Comparison of ENCODE assay signal across 7 cellular contexts in genomic region chr7:105336009-105336408, GRCh38. TPM values are rescaled to one million over a fixed set of nuclear protein-coding genes. Genes with fewer than 3 reads are reported as not detected.
DNase-seq lines count a peak whose midpoint lies in the region; ATAC-seq, FAIRE-seq and TF ChIP-seq lines count a peak whose summit lies in the region.

No MANE protein-coding gene starts in this region.

- no peaks in the 10 kb centered on the region for H3K9me1 ChIP-seq in endothelial cell of umbilical vein (replicated peaks; ENCODE audit: control insufficient read depth, extremely low read depth, insufficient read depth, low read length)

- H3K27me3 ChIP-seq in endothelial cell of umbilical vein (ENCODE audit: control insufficient read depth in 2 of 2, insufficient read depth in 2 of 2, low read length in 2 of 2) (no peaks in the 10 kb centered on the region), gastrocnemius medialis (no peaks in the 10 kb centered on the region)

- POLR2A ChIA-PET in endothelial cell of umbilical vein (lab: Charles Lee), result no interaction called here

- no peak overlapping the region for H3K9ac ChIP-seq in endothelial cell of umbilical vein (replicated peaks; ENCODE audit: extremely low read depth, insufficient read depth, low read length)

- H3K9me3 ChIP-seq in endothelial cell of umbilical vein (replicated peaks; ENCODE audit: control insufficient read depth, insufficient read depth, low read length), result no peaks in the 10 kb centered on the region
- no peaks in the 10 kb centered on the region for H3K9me3 ChIP-seq in gastrocnemius medialis

- DNase-seq in GM12864 (ENCODE audit: low read depth), result no peak
- DNase-seq in NCI-H69 (lab: John Stamatoyannopoulos, UW), result peak; percentile 19
- peak; percentile 35 for DNase-seq in endothelial cell of umbilical vein (ENCODE audit: low read depth, low spot score)
- DNase-seq in gastrocnemius medialis, result no peak
- no peak for DNase-seq in left lobe of liver (ENCODE audit: low spot score)
- DNase-seq in central memory CD4-positive, alpha-beta T cell, result no peak

- no peak for FAIRE-seq in endothelial cell of umbilical vein (lab: Jason Lieb, UNC)

- ATAC-seq in gastrocnemius medialis (no peak), GM18520 (IDR thresholded peaks at IDR 0.05; ENCODE audit: unreplicated experiment) (no peak), left lobe of liver (no peak)

- no peak overlapping the region for H3K4me3 ChIP-seq in GM12864 (ENCODE audit: low read depth, low read length)
- H3K4me3 ChIP-seq in endothelial cell of umbilical vein (replicated peaks in 1 of 3; ENCODE audit: insufficient read depth in 1 of 3, low read depth in 1 of 3, low read length in 3 of 3), result no peak overlapping the region
- H3K4me3 ChIP-seq in gastrocnemius medialis, result no peak overlapping the region

- no peaks in the 10 kb centered on the region for H3K36me3 ChIP-seq in endothelial cell of umbilical vein (ENCODE audit: control insufficient read depth in 2 of 2, extremely low read depth in 1 of 2, insufficient read depth in 2 of 2, low read length in 2 of 2)
- no peaks in the 10 kb centered on the region for H3K36me3 ChIP-seq in gastrocnemius medialis

- H2AFZ ChIP-seq in endothelial cell of umbilical vein (ENCODE audit: low read depth, low read length), result no peak overlapping the region

- in situ Hi-C loops in gastrocnemius medialis (cut with MboI; ENCODE audit: low sequenced_read_pairs in 4 of 4), result loop anchor here in 2 of 4 donors (25.0 kb wide), 1 partner anchor 349 kb away; no protein-coding TSS in a partner anchor

- H3K79me2 ChIP-seq in endothelial cell of umbilical vein (ENCODE audit: control insufficient read depth, insufficient read depth, low read length), result peaks cover 52% of the 10 kb centered on the region

- no peak for TF ChIP-seq POLR2A in endothelial cell of umbilical vein (IDR thresholded peaks at IDR 0.05; ENCODE audit: low read depth, low read length)
- TF ChIP-seq POLR2A in gastrocnemius medialis (IDR thresholded peaks at IDR 0.05), result no peak

- CTCF ChIA-PET in endothelial cell of umbilical vein (lab: Charles Lee), result no interaction called here

- intact Hi-C loops in endothelial cell of umbilical vein (cut with micrococcal nuclease) (loop anchor here (1.0 to 10.0 kb wide), 3 partner anchors 221 to 413 kb away; no protein-coding TSS in a partner anchor), gastrocnemius medialis (cut with DNase I; ENCODE audit: low total_unique reads) (loop anchor here (5.0 to 10.0 kb wide), 4 partner anchors 51 to 354 kb away; partner anchors contain the start of gene SRPK2)

- no TSS peak for BruUV-seq in endothelial cell of umbilical vein (replicated peaks; lab: Mats Ljungman, UMichigan)

- TF ChIP-seq CTCF in GM12864 (IDR thresholded peaks at IDR 0.05; ENCODE audit: low read depth, low read length, missing control alignments) (peak; percentile 10), endothelial cell of umbilical vein (IDR thresholded peaks at IDR 0.05; ENCODE audit: extremely low read depth in 1 of 2, insufficient read depth in 1 of 2, low read depth in 1 of 2, low read length in 2 of 2) (peak in 1 of 2 donors; percentile 15), gastrocnemius medialis (IDR thresholded peaks at IDR 0.05 in 4 of 5, conservative IDR thresholded peaks at IDR 0.05 in 1 of 5) (peak in 3 of 5 experiments; percentile 23 to 47 (median 25))

- dilution Hi-C loops in endothelial cell of umbilical vein (cut with MboI; ENCODE audit: extremely low pct_ligation_motif_present, low sequenced_read_pairs), result no loop called here

- H4K20me1 ChIP-seq in endothelial cell of umbilical vein (replicated peaks; ENCODE audit: control insufficient read depth, extremely low read depth, insufficient read depth, low read length), result peaks cover 8% of the 10 kb centered on the region

- no peak overlapping the region for H3K4me2 ChIP-seq in endothelial cell of umbilical vein (ENCODE audit: insufficient read depth, low read length)

- H3K4me1 ChIP-seq in endothelial cell of umbilical vein (ENCODE audit: control insufficient read depth, extremely low read depth, insufficient read depth, low read length) (peaks cover 3% of the 10 kb centered on the region), gastrocnemius medialis (peaks cover 0 to 10% of the 10 kb centered on the region in 2 donors)

- H3K27ac ChIP-seq in endothelial cell of umbilical vein (ENCODE audit: insufficient read depth, low read depth, low read length) (no peak overlapping the region), gastrocnemius medialis (no peak overlapping the region)

TF ChIP-seq in endothelial cell of umbilical vein, 7 proteins besides CTCF, POLR2A, EP300 and RAD21:
- no peak for TF ChIP-seq MYC (IDR thresholded peaks at IDR 0.05; ENCODE audit: low read depth, low read length)
TF ChIP-seq in endothelial cell of umbilical vein: peak in this region for 0.

RNA-seq across cellular contexts. Expression of gene SRPK2, which starts 52.7 kb away (rescaled TPM):
- total RNA-seq in endothelial cell of umbilical vein (55.2 and 58.4 TPM in 2 replicates), gastrocnemius medialis (10 to 100 TPM; 18.1 to 49.0 (median 21.3) TPM), left lobe of liver (15.5 TPM)
- 8.6 and 13.4 TPM in 2 replicates for polyA plus RNA-seq in endothelial cell of umbilical vein
- 13.7 and 16.6 TPM in 2 replicates for polyA plus RNA-seq in endothelial cell of umbilical vein (2011; cell fraction: cytosol; rRNA removed)
- 27.7 and 30.2 TPM in 2 replicates for polyA plus RNA-seq in endothelial cell of umbilical vein (2011; cell fraction: nucleus; rRNA removed)
- polyA plus RNA-seq in endothelial cell of umbilical vein (2012), result 33.8 and 35.0 TPM in 2 replicates
- polyA minus RNA-seq in endothelial cell of umbilical vein, result 35.2 and 48.1 TPM in 2 replicates
- polyA minus RNA-seq in endothelial cell of umbilical vein (2011; cell fraction: cytosol; rRNA and poly(A)+ RNA removed), result 12.3 TPM
- polyA minus RNA-seq in endothelial cell of umbilical vein (2011; cell fraction: nucleus; rRNA and poly(A)+ RNA removed), result 75.1 and 99.2 TPM in 2 replicates

Comparison
In these comparisons a context has a peak if more than half of its experiments do, and no peak if none do; other contexts are left out.
1. DNase-seq: peak in NCI-H69 (single experiment) and endothelial cell of umbilical vein (single experiment); none in GM12864 (single experiment), gastrocnemius medialis (0 of 2), left lobe of liver (single experiment) and central memory CD4-positive, alpha-beta T cell (single experiment).